Comparison of ENCODE assay signal across 25 cellular contexts in the genomic region with DNA sequence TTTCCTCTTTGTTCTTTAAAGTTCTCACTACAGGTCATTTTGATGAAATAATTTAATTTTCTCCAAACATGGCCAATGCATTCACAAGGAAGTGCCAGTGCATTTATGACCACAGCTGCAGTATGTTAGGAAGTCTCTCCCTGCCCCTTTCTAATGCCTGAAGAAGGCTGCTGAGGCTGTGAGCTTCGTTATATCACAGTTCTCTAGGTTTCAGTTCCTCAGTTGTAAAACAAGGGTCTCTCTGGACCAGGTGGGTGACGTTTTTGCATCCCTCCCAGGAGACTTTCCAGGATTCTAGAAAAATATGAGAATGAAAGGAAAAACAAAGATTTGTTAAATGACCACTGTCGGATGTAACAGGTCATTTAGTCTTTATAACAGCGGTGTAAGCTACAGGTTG.
"Had no signal": no experiment of that assay in that cellular context is flagged by ENCODE, and none has a peak within 500 bp of the region (broad histone marks: within the 10 kb centered on the region; RNA-seq: fewer than 3 reads in every experiment).

No MANE protein-coding gene starts in this region.

- ATAC-seq: effector memory CD8-positive, alpha-beta T cell; esophagus mucosa; gastrocnemius medialis; left lung; lower lobe of right lung; naive thymus-derived CD4-positive, alpha-beta T cell; natural killer cell had no signal

- H3K27ac ChIP-seq: epithelial cell of prostate, esophagus squamous epithelium, gastrocnemius medialis, heart right ventricle, left lung, lower lobe of right lung had no signal

- H3K9me3 ChIP-seq: esophagus squamous epithelium, gastrocnemius medialis, lower lobe of right lung had no signal

- DNase-seq: cortex of kidney; effector CD8-positive, alpha-beta T cell; effector memory CD8-positive, alpha-beta T cell; endodermal cell; erythroblast; esophagus squamous epithelium; foreskin fibroblast; foreskin melanocyte; gastrocnemius medialis; glutamatergic neuron; head of caudate nucleus; heart right ventricle; hippocampal formation; left cardiac atrium; left lung; left ventricle myocardium superior; lower lobe of right lung; mesenchymal stem cell; naive thymus-derived CD4-positive, alpha-beta T cell; natural killer cell had no signal

- H3K4me3 ChIP-seq: esophagus squamous epithelium, gastrocnemius medialis, heart right ventricle, left lung, lower lobe of right lung had no signal

- H3K36me3 ChIP-seq: esophagus squamous epithelium, gastrocnemius medialis, left lung, lower lobe of right lung had no signal

- H3K4me1 ChIP-seq: esophagus squamous epithelium had no signal

- FAIRE-seq: endometrium, islet of Langerhans, keratinocyte had no signal

- H3K27me3 ChIP-seq: esophagus squamous epithelium, gastrocnemius medialis, heart right ventricle, left lung had no signal
